ENCODE assay signal across 14 cellular contexts in genomic region chr17:73317554-73318426, GRCh38. TPM values are rescaled to one million over a fixed set of nuclear protein-coding genes. Genes with fewer than 3 reads are reported as not detected.
DNase-seq lines count a peak whose midpoint lies in the region; ATAC-seq, FAIRE-seq and TF ChIP-seq lines count a peak whose summit lies in the region.
"Had no signal": no experiment of that assay in that cellular context is flagged by ENCODE, and none has a peak within 500 bp of the region (broad histone marks: within the 10 kb centered on the region; RNA-seq: fewer than 3 reads in every experiment).

No MANE protein-coding gene starts in this region.

- H3K27me3 ChIP-seq in small intestine (ENCODE audit: control insufficient read depth in 2 of 2, insufficient read depth in 2 of 2, low read length in 2 of 2), result no peaks in the 10 kb centered on the region
- H3K27me3 ChIP-seq: MG63 had no signal

- H3K36me3 ChIP-seq in small intestine (ENCODE audit: control insufficient read depth in 2 of 2, insufficient read depth in 2 of 2, low read length in 2 of 2), result no peaks in the 10 kb centered on the region
- H3K36me3 ChIP-seq: MG63 had no signal

- no peak overlapping the region for H3K4me3 ChIP-seq in small intestine (ENCODE audit: low read depth in 1 of 2, low read length in 2 of 2)
- H3K4me3 ChIP-seq: MG63 had no signal

- peaks cover 28% of the 10 kb centered on the region for H3K4me1 Mint-ChIP-seq in glutamatergic neuron (ENCODE audit: low read depth, unreplicated experiment)

- H3K4me1 ChIP-seq in small intestine (ENCODE audit: control insufficient read depth in 2 of 2, insufficient read depth in 1 of 2, low read depth in 1 of 2, low read length in 1 of 2), result peaks cover 0 to 3% of the 10 kb centered on the region in 2 donors

- no peaks in the 10 kb centered on the region for H3K36me3 Mint-ChIP-seq in glutamatergic neuron (ENCODE audit: unreplicated experiment)
- H3K36me3 Mint-ChIP-seq: naive thymus-derived CD4-positive, alpha-beta T cell had no signal

- TF ChIP-seq CTCF in glutamatergic neuron (IDR thresholded peaks at IDR 0.05; ENCODE audit: partially characterized antibody, unreplicated experiment), result no peak
- no peak for TF ChIP-seq CTCF in GM10248 (IDR thresholded peaks at IDR 0.05; ENCODE audit: control extremely low read depth, extremely low read depth, low read depth, missing control alignments)

- H3K27ac ChIP-seq in small intestine (ENCODE audit: low read depth in 1 of 2, low read length in 1 of 2), result peak overlapping the region in 1 of 2 donors; percentile 18

- DNase-seq in glutamatergic neuron (no peak), small intestine (peak; percentile 72), NAMALWA (ENCODE audit: low spot score) (no peak), DMS 273 (lab: John Stamatoyannopoulos, UW; ENCODE audit: unreplicated experiment) (no peak), GM10248 (ENCODE audit: extremely low spot score) (no peak)
- DNase-seq: activated CD4-positive, alpha-beta T cell treated with anti-CD3 and anti-CD28 coated beads for 1 hour; activated T-cell treated with anti-CD3 and anti-CD28 coated beads, Interleukin-2, amount 50 U/mL, for 48 hours; amygdala; MG63; naive thymus-derived CD4-positive, alpha-beta T cell; stimulated activated naive CD8-positive, alpha-beta T cell treated with anti-CD3 and anti-CD28 coated beads, Interleukin-15, Interleukin-2, amounts not matched to agents 100 U/mL and 50 U/mL, for 24 hours had no signal

- CTCF ChIA-PET in GM10248 (lab: Yijun Ruan, JAX), result interaction anchor here (1.0 to 2.8 kb wide), 3 partner anchors 10 to 51 kb away, joined by 3 to 7 read pairs (median 4); no protein-coding TSS in a partner anchor

- H3K9me3 ChIP-seq in small intestine (ENCODE audit: control insufficient read depth, low read depth), result no peaks in the 10 kb centered on the region
- H3K9me3 ChIP-seq: MG63 had no signal

- H3K9me3 Mint-ChIP-seq in glutamatergic neuron (ENCODE audit: unreplicated experiment), result no peaks in the 10 kb centered on the region

- 26 to 64% (median 42%) methylated on average over 7 of the region's 7 CpGs for WGBS in small intestine, 3 donors

- peak overlapping the region; percentile 41 for H3K27ac Mint-ChIP-seq in glutamatergic neuron (ENCODE audit: unreplicated experiment)
- H3K27ac Mint-ChIP-seq: naive thymus-derived CD4-positive, alpha-beta T cell had no signal

- peaks cover 6% of the 10 kb centered on the region for H3K27me3 Mint-ChIP-seq in glutamatergic neuron (ENCODE audit: unreplicated experiment)

- H3K4me3 Mint-ChIP-seq in glutamatergic neuron (ENCODE audit: unreplicated experiment), result no peak overlapping the region
- H3K4me3 Mint-ChIP-seq: naive thymus-derived CD4-positive, alpha-beta T cell had no signal

- ATAC-seq in GM19397 (IDR thresholded peaks at IDR 0.05; ENCODE audit: unreplicated experiment) (peak; percentile 20), HG03442 (IDR thresholded peaks at IDR 0.05; ENCODE audit: unreplicated experiment) (peak; percentile 24), HG02852 (IDR thresholded peaks at IDR 0.05; ENCODE audit: unreplicated experiment) (no peak)
- ATAC-seq: naive thymus-derived CD4-positive, alpha-beta T cell had no signal

- POLR2A ChIA-PET in GM10248 (lab: Yijun Ruan, JAX), result no interaction called here

- FAIRE-seq in small intestine (lab: Jason Lieb, UNC), result no peak

RNA-seq across cellular contexts. Expression of gene CDC42EP4, which starts 6.0 kb away (rescaled TPM):
- 124 TPM for total RNA-seq in glutamatergic neuron (ENCODE audit: unreplicated experiment)
- polyA plus RNA-seq in small intestine, result 10 to 100 TPM; 46.5 to 60.8 (median 57.4) TPM

RNA-seq across cellular contexts. Expression of gene CPSF4L, which starts 56.1 kb away (rescaled TPM):
- total RNA-seq in glutamatergic neuron (ENCODE audit: unreplicated experiment), result 0.44 TPM
- polyA plus RNA-seq in small intestine, result not detected
- total RNA-seq: naive thymus-derived CD4-positive, alpha-beta T cell had no signal
- polyA plus RNA-seq: naive thymus-derived CD4-positive, alpha-beta T cell had no signal
